ENCODE assay signal across 25 cellular contexts in the genomic region with DNA sequence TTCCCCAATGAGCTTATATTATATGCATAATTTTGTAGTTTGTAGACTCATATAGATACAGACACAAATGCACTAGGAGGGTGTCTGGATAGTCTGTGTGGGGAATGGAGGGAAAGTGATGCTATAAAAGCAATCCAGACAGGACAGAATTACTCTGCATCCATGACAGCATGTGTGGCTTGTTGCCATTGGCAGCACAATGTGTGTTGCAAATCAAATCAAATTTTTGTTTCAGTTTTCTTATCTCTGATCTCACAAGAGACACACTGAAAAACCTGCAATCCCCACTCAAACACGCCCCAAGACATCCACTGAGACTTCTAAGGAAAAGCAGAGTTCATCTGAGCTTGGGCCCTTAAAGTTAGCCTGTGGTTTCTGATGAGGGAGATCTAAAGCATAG.
"Had no signal": no experiment of that assay in that cellular context is flagged by ENCODE, and none has a peak within 500 bp of the region (broad histone marks: within the 10 kb centered on the region; RNA-seq: fewer than 3 reads in every experiment).

No MANE protein-coding gene starts in this region.

- H3K9me3 ChIP-seq: SJSA1 had no signal

- DNase-seq: Kasumi-1; MM.1S; NCI-H1092 treated with DMSO at 0.1 percent for 48 hours; NCI-H1436; NCI-H187; NCI-H2029; NCI-H2081 treated with DMSO at 0.1 percent for 48 hours; NCI-H2171; NCI-H226; NCI-H446; NCI-H510A; NCI-H524 treated with DMSO at 0.1 percent for 48 hours; NCI-H69; NCI-H774; NK-92 treated with Interleukin-12 subunit alpha and Interleukin-12 subunit beta, amount 100 ng/mL, for 24 hours; PC-3; Right ventricle myocardium superior; SIG-M5; SW 1271 had no signal

- H3K36me3 Mint-ChIP-seq: IgD-negative memory B cell had no signal

- ATAC-seq: K562, Panc1, PC-3 had no signal

- H3K27me3 ChIP-seq: SJSA1 had no signal

- H3K36me3 ChIP-seq: SJSA1 had no signal

- H3K27ac Mint-ChIP-seq: IgD-negative memory B cell had no signal

- H3K4me3 ChIP-seq: K562, SJSA1 had no signal

- H3K4me1 ChIP-seq: SJSA1 had no signal

- H3K9me3 Mint-ChIP-seq: IgD-negative memory B cell had no signal

- H3K4me3 Mint-ChIP-seq: IgD-negative memory B cell had no signal

- H3K27ac ChIP-seq: HL-60, KMS-11, SJSA1 had no signal
